8 cellular contexts compared by ENCODE assay signal in genomic region chr15:35078221-35078915, GRCh38. TPM values are rescaled to one million over a fixed set of nuclear protein-coding genes. Genes with fewer than 3 reads are reported as not detected.
DNase-seq lines count a peak whose midpoint lies in the region; ATAC-seq, FAIRE-seq and TF ChIP-seq lines count a peak whose summit lies in the region.

No MANE protein-coding gene starts in this region.

- in situ Hi-C loops in KBM-7 (cut with MboI; ENCODE audit: low pct_unique_long_range_greater_than_20kb, low sequenced_read_pairs), result no loop called here

- no peak overlapping the region for H3K4me3 ChIP-seq in GM12864 (ENCODE audit: low read depth, low read length)

- peak; percentile 67 for FAIRE-seq in A204.1 (lab: Jason Lieb, UNC)

- DNase-seq in GM12864 (ENCODE audit: low read depth), result peak; percentile 39
- peak; percentile 40 for DNase-seq in KBM-7
- DNase-seq in SK-N-DZ (ENCODE audit: low spot score), result peak; percentile 55
- DNase-seq in cerebellum (ENCODE audit: low spot score), result peak; percentile 69
- peak; percentile 79 for DNase-seq in left kidney (ENCODE audit: low read depth, low spot score)
- DNase-seq in stimulated activated CD4-positive, alpha-beta T cell treated with anti-CD3 and anti-CD28 coated beads, TNF-alpha, amount 100 ng/mL, for 48 hours (ENCODE audit: low read depth in 3 of 3), result peak in 2 of 3 donors; percentile 6 to 20

- no peak for ATAC-seq in HG03095 (IDR thresholded peaks at IDR 0.05; ENCODE audit: unreplicated experiment)

- TF ChIP-seq CTCF in GM12864 (IDR thresholded peaks at IDR 0.05; ENCODE audit: low read depth, low read length, missing control alignments), result peak; percentile 79

RNA-seq across cellular contexts. Expression of gene NANOGP8, which starts 6.7 kb away (rescaled TPM):
- polyA plus RNA-seq in SK-N-DZ (2014; cell fraction: cytosol; rRNA removed), result not detected in 2 replicates
- 0.43 TPM in 1 of 2 replicates, not detected in the other for polyA plus RNA-seq in SK-N-DZ (2014; cell fraction: nucleus; rRNA removed)
- 0.91 TPM for total RNA-seq in cerebellum

Comparison
In these comparisons a context has a peak if more than half of its experiments do, and no peak if none do; other contexts are left out.
1. DNase-seq: peak in every context shown above with its lines; median percentile 79 in left kidney; 69 in cerebellum; 55 in SK-N-DZ; 40 in KBM-7; 39 in GM12864; 13 in stimulated activated CD4-positive, alpha-beta T cell treated with anti-CD3 and anti-CD28 coated beads, TNF-alpha, amount 100 ng/mL, for 48 hours.